19 cellular contexts compared by ENCODE assay signal in the genomic region with DNA sequence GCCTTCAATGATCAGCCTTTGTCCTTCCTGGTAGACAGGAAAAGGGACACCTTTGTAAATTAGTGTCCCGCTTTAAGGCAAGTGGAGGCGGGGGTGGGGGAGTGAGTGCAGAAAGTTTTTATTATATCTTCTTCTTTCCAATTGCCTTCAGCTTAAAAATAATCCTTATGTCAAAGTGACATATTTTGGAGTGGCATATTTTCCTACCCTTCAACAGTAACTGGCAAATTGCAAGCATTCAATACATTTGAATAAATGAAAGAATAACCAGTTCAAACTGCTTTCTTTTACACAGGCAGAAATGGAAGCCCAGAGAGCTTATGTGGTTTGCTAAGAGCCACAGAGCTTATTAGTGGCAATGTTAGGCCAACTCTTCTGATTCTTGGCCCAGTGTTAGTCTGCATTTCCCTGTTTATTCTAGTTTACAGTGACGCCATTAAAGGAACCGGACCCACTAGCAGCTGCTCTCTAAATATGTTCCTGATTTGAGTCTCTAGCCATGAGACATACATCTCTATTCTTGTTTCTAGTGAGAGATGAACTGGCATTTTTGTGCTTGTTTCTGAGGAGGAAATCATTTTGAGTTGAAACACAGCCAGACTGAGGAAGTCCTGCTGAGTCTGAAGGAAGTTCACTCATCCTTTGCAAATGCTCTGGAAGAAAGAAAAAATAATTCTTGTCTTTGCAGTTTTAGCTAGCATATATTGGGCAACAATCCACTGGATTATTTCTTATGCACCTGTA.
A peak's percentile ranks its signal among the peaks of the same experiment; 100 is the strongest.
DNase-seq lines count a peak whose midpoint lies in the region; ATAC-seq and TF ChIP-seq lines count a peak whose summit lies in the region.
"Had no signal": no experiment of that assay in that cellular context is flagged by ENCODE, and none has a peak within 500 bp of the region (broad histone marks: within the 10 kb centered on the region; RNA-seq: fewer than 3 reads in every experiment).

No MANE protein-coding gene starts in this region.

- CTCF ChIA-PET in activated CD4-positive, alpha-beta T cell treated with anti-CD3 and anti-CD28 coated beads for 36 hours (lab: Charles Lee), result no interaction called here

- TF ChIP-seq CTCF in brain microvascular endothelial cell (IDR thresholded peaks at IDR 0.05; ENCODE audit: low read depth, low read length, missing control alignments), result no peak

- H3K36me3 ChIP-seq in MG63, result no peaks in the 10 kb centered on the region
- H3K36me3 ChIP-seq in brain microvascular endothelial cell (replicated peaks), result no peaks in the 10 kb centered on the region
- H3K36me3 ChIP-seq: right atrium auricular region had no signal

- H3K4me3 Mint-ChIP-seq in activated T-cell treated with anti-CD3 and anti-CD28 coated beads, Interleukin-2, amount 50 U/mL, for 72 hours, result no peak overlapping the region
- H3K4me3 Mint-ChIP-seq in activated CD4-positive, alpha-beta T cell treated with anti-CD3 and anti-CD28 coated beads for 36 hours, result no peak overlapping the region
- H3K4me3 Mint-ChIP-seq: activated naive CD4-positive, alpha-beta T cell treated with anti-CD3 and anti-CD28 coated beads for 36 hours; mesothelial cell of epicardium; stimulated activated effector memory CD8-positive, alpha-beta T cell treated with anti-CD3 and anti-CD28 coated beads, Interleukin-12 subunit alpha, Interleukin-12 subunit beta, amount 100 ng/mL, for 72 hours; T-helper 17 cell had no signal

- H3K4me1 Mint-ChIP-seq in activated T-cell treated with anti-CD3 and anti-CD28 coated beads, Interleukin-2, amount 50 U/mL, for 72 hours (ENCODE audit: low read depth), result no peaks in the 10 kb centered on the region
- H3K4me1 Mint-ChIP-seq in activated CD4-positive, alpha-beta T cell treated with anti-CD3 and anti-CD28 coated beads for 36 hours, result no peaks in the 10 kb centered on the region
- H3K4me1 Mint-ChIP-seq: mesothelial cell of epicardium; stimulated activated effector memory CD8-positive, alpha-beta T cell treated with anti-CD3 and anti-CD28 coated beads, Interleukin-12 subunit alpha, Interleukin-12 subunit beta, amount 100 ng/mL, for 72 hours; T-helper 17 cell had no signal

- no peak overlapping the region for H3K4me3 ChIP-seq in MG63
- no peak overlapping the region for H3K4me3 ChIP-seq in brain microvascular endothelial cell (ENCODE audit: low read depth, low read length)
- H3K4me3 ChIP-seq: right atrium auricular region had no signal

- ATAC-seq in activated T-cell treated with anti-CD3 and anti-CD28 coated beads, Interleukin-2, amount 50 U/mL, for 72 hours (replicated peaks in 1 of 2), result no peak
- ATAC-seq in GM18868 (IDR thresholded peaks at IDR 0.05; ENCODE audit: unreplicated experiment), result no peak
- no peak for ATAC-seq in activated CD4-positive, alpha-beta T cell treated with anti-CD3 and anti-CD28 coated beads for 36 hours
- ATAC-seq: foreskin keratinocyte; stimulated activated effector memory CD8-positive, alpha-beta T cell treated with anti-CD3 and anti-CD28 coated beads, Interleukin-12 subunit alpha, Interleukin-12 subunit beta, amount 100 ng/mL, for 72 hours; T-helper 17 cell had no signal

- in situ Hi-C loops in brain microvascular endothelial cell (cut with HindIII; ENCODE audit: low pct_ligation_motif_present, low sequenced_read_pairs), result no loop called here

- no peak overlapping the region for H3K27ac Mint-ChIP-seq in activated T-cell treated with anti-CD3 and anti-CD28 coated beads, Interleukin-2, amount 50 U/mL, for 72 hours
- no peak overlapping the region for H3K27ac Mint-ChIP-seq in activated CD4-positive, alpha-beta T cell treated with anti-CD3 and anti-CD28 coated beads for 36 hours
- H3K27ac Mint-ChIP-seq: activated naive CD4-positive, alpha-beta T cell treated with anti-CD3 and anti-CD28 coated beads for 36 hours; mesothelial cell of epicardium; stimulated activated effector memory CD8-positive, alpha-beta T cell treated with anti-CD3 and anti-CD28 coated beads, Interleukin-12 subunit alpha, Interleukin-12 subunit beta, amount 100 ng/mL, for 72 hours; T-helper 17 cell had no signal

- no peaks in the 10 kb centered on the region for H3K9me3 ChIP-seq in MG63
- H3K9me3 ChIP-seq: right atrium auricular region had no signal

- peak; percentile 4 for DNase-seq in MG63
- DNase-seq in brain microvascular endothelial cell, result peak; percentile 16
- DNase-seq in kidney tubule cell (ENCODE audit: low spot score), result peak; percentile 7
- peak; percentile 75 for DNase-seq in pulmonary artery endothelial cell (ENCODE audit: low read depth, low spot score)
- no peak for DNase-seq in activated T-cell treated with anti-CD3 and anti-CD28 coated beads, Interleukin-2, amount 50 U/mL, for 72 hours
- DNase-seq in activated CD4-positive, alpha-beta T cell treated with anti-CD3 and anti-CD28 coated beads for 36 hours, result no peak
- DNase-seq: activated CD4-positive, alpha-beta T cell treated with anti-CD3 and anti-CD28 coated beads, Interleukin-2, amount 50 U/mL, for 4 hours; activated naive CD4-positive, alpha-beta T cell treated with anti-CD3 and anti-CD28 coated beads for 36 hours; DND-41; foreskin keratinocyte; hippocampal formation; NCI-H1092; NCI-H2081 treated with DMSO at 0.1 percent for 48 hours; NCI-H524 treated with DMSO at 0.1 percent for 48 hours; T-helper 17 cell had no signal

- no peaks in the 10 kb centered on the region for H3K27me3 Mint-ChIP-seq in activated T-cell treated with anti-CD3 and anti-CD28 coated beads, Interleukin-2, amount 50 U/mL, for 72 hours (ENCODE audit: low read depth)
- H3K27me3 Mint-ChIP-seq in activated CD4-positive, alpha-beta T cell treated with anti-CD3 and anti-CD28 coated beads for 36 hours, result no peaks in the 10 kb centered on the region
- H3K27me3 Mint-ChIP-seq: T-helper 17 cell had no signal

- POLR2A ChIA-PET in activated CD4-positive, alpha-beta T cell treated with anti-CD3 and anti-CD28 coated beads for 36 hours (lab: Charles Lee), result no interaction called here

- peak overlapping the region; percentile 42 for H3K27ac ChIP-seq in brain microvascular endothelial cell
- H3K27ac ChIP-seq: foreskin keratinocyte, right atrium auricular region had no signal

- H3K9me3 Mint-ChIP-seq in activated T-cell treated with anti-CD3 and anti-CD28 coated beads, Interleukin-2, amount 50 U/mL, for 72 hours, result peaks cover 3 to 4% of the 10 kb centered on the region in 2 donors
- H3K9me3 Mint-ChIP-seq in activated CD4-positive, alpha-beta T cell treated with anti-CD3 and anti-CD28 coated beads for 36 hours (ENCODE audit: low read depth), result peaks cover 8% of the 10 kb centered on the region
- H3K9me3 Mint-ChIP-seq: activated naive CD4-positive, alpha-beta T cell treated with anti-CD3 and anti-CD28 coated beads for 36 hours; mesothelial cell of epicardium had no signal

- intact Hi-C loops in activated CD4-positive, alpha-beta T cell treated with anti-CD3 and anti-CD28 coated beads for 36 hours (cut with DNase I, micrococcal nuclease), result no loop called here

- no peaks in the 10 kb centered on the region for H3K36me3 Mint-ChIP-seq in activated T-cell treated with anti-CD3 and anti-CD28 coated beads, Interleukin-2, amount 50 U/mL, for 72 hours (ENCODE audit: insufficient read depth in 2 of 2)
- H3K36me3 Mint-ChIP-seq in activated CD4-positive, alpha-beta T cell treated with anti-CD3 and anti-CD28 coated beads for 36 hours (ENCODE audit: low read depth), result no peaks in the 10 kb centered on the region
- H3K36me3 Mint-ChIP-seq: mesothelial cell of epicardium; stimulated activated effector memory CD8-positive, alpha-beta T cell treated with anti-CD3 and anti-CD28 coated beads, Interleukin-12 subunit alpha, Interleukin-12 subunit beta, amount 100 ng/mL, for 72 hours had no signal

- H3K27me3 ChIP-seq in MG63, result no peaks in the 10 kb centered on the region
- H3K27me3 ChIP-seq in brain microvascular endothelial cell (replicated peaks), result no peaks in the 10 kb centered on the region
- H3K27me3 ChIP-seq: foreskin keratinocyte, right atrium auricular region had no signal

Comparison
In these comparisons a context has a peak if more than half of its experiments do, and no peak if none do; other contexts are left out.
1. DNase-seq: peak in MG63 (single experiment), brain microvascular endothelial cell (single experiment), kidney tubule cell (single experiment) and pulmonary artery endothelial cell (single experiment); none in activated T-cell treated with anti-CD3 and anti-CD28 coated beads, Interleukin-2, amount 50 U/mL, for 72 hours (0 of 2) and activated CD4-positive, alpha-beta T cell treated with anti-CD3 and anti-CD28 coated beads for 36 hours (single experiment).